Comparison of ENCODE assay signal across 11 cellular contexts in genomic region chr17:77393274-77393600, GRCh38.
DNase-seq lines count a peak whose midpoint lies in the region; ATAC-seq and TF ChIP-seq lines count a peak whose summit lies in the region.
"Had no signal": no experiment of that assay in that cellular context is flagged by ENCODE, and none has a peak within 500 bp of the region (broad histone marks: within the 10 kb centered on the region; RNA-seq: fewer than 3 reads in every experiment).

No MANE protein-coding gene starts in this region.

- H2AFZ ChIP-seq in GM23338, result no peak overlapping the region

- H3K4me1 Mint-ChIP-seq in GM23338, result peaks cover 67% of the 10 kb centered on the region

- no peak for TF ChIP-seq CTCF in GM23338 (conservative IDR thresholded peaks at IDR 0.05; ENCODE audit: low read depth in 2 of 2)
- TF ChIP-seq CTCF in WERI-Rb-1 (IDR thresholded peaks at IDR 0.05; ENCODE audit: low read depth, low read length), result no peak

- peak overlapping the region; percentile 82 for H3K4me2 ChIP-seq in GM23338

- H4K20me1 ChIP-seq in GM23338 (replicated peaks; ENCODE audit: insufficient read depth), result peaks cover 20% of the 10 kb centered on the region

- H3K79me2 ChIP-seq in GM23338 (replicated peaks; ENCODE audit: insufficient read depth), result peaks cover 92% of the 10 kb centered on the region

- H3K27ac ChIP-seq in GM23338 (ENCODE audit: low read depth) (no peak overlapping the region), WERI-Rb-1 (peak overlapping the region; percentile 72), skin epidermis (peak overlapping the region in 16 of 21 experiments; percentile 1 to 88 (median 74))

- peak overlapping the region; percentile 67; the same call in 1 of the 2 replicates for H3K27ac Mint-ChIP-seq in GM23338

- H3K4me3 Mint-ChIP-seq in GM23338, result peak overlapping the region; percentile 58; the same call in 1 of the 3 replicates
- H3K4me3 Mint-ChIP-seq: mesothelial cell of epicardium had no signal

- peaks cover 15% of the 10 kb centered on the region; the same call in 1 of the 2 replicates for H3F3A ChIP-seq in GM23338 (replicated peaks; ENCODE audit: low read depth)

- H3K4me3 ChIP-seq in GM23338 (peak overlapping the region; percentile 49; the same call in 1 of the 2 replicates), WERI-Rb-1 (ENCODE audit: low read depth, low read length) (no peak overlapping the region), iPS-18c (ENCODE audit: insufficient read depth, low read depth, low read length) (0 out of 2 replicates have a peak overlapping the region, but pooled peaks have one; percentile 24), skin epidermis (no peak overlapping the region)

- H3K27me3 ChIP-seq in GM23338 (ENCODE audit: insufficient read depth), result no peaks in the 10 kb centered on the region
- H3K27me3 ChIP-seq in WERI-Rb-1 (ENCODE audit: insufficient read depth, low read depth, severe bottlenecking), result no peaks in the 10 kb centered on the region

- peaks cover 32% of the 10 kb centered on the region for H3K27me3 Mint-ChIP-seq in GM23338 (ENCODE audit: insufficient read depth, low read depth, poor library complexity)

- H3K4me1 ChIP-seq in GM23338 (ENCODE audit: insufficient read depth), result peaks cover 55% of the 10 kb centered on the region

- ATAC-seq in GM23338 (no peak), GM18520 (IDR thresholded peaks at IDR 0.05; ENCODE audit: unreplicated experiment) (no peak)

- no peaks in the 10 kb centered on the region for H3K9me3 ChIP-seq in WERI-Rb-1 (ENCODE audit: severe bottlenecking)
- no peaks in the 10 kb centered on the region for H3K9me3 ChIP-seq in iPS-18c (ENCODE audit: control insufficient read depth, insufficient read depth, low read length)

- no peaks in the 10 kb centered on the region for H3K9me2 ChIP-seq in GM23338 (ENCODE audit: insufficient read depth)

- no peaks in the 10 kb centered on the region; the same call in 2 of the 3 replicates for H3K9me3 Mint-ChIP-seq in GM23338
- H3K9me3 Mint-ChIP-seq: mesothelial cell of epicardium had no signal

- H3K36me3 ChIP-seq in GM23338 (ENCODE audit: insufficient read depth) (no peaks in the 10 kb centered on the region), WERI-Rb-1 (peaks cover 47% of the 10 kb centered on the region)

- no peak for DNase-seq in GM23338 (ENCODE audit: low spot score)
- no peak for DNase-seq in WERI-Rb-1
- no peak for DNase-seq in NK-92 treated with Interleukin-12 subunit alpha and Interleukin-12 subunit beta, amount 100 ng/mL, for 24 hours (lab: John Stamatoyannopoulos, UW)
- no peak for DNase-seq in amniotic stem cell (lab: John Stamatoyannopoulos, UW)
- no peak for DNase-seq in NCI-H345 treated with DMSO at 0.1 percent for 48 hours (lab: John Stamatoyannopoulos, UW; ENCODE audit: unreplicated experiment)
- DNase-seq: activated naive CD4-positive, alpha-beta T cell; NCI-H510A had no signal

- no peaks in the 10 kb centered on the region; the same call in 2 of the 3 replicates for H3K36me3 Mint-ChIP-seq in GM23338 (ENCODE audit: low read depth)
- H3K36me3 Mint-ChIP-seq: mesothelial cell of epicardium had no signal

TF ChIP-seq in GM23338, 12 proteins besides CTCF, POLR2A, EP300 and RAD21 (continues in another document):
- TF ChIP-seq ZNF331 (CRISPR knock-in tag; IDR thresholded peaks at IDR 0.05; ENCODE audit: low read depth), result no peak
- no peak for TF ChIP-seq EZH2phosphoT487 (IDR thresholded peaks at IDR 0.05; ENCODE audit: unreplicated experiment)
- no peak for TF ChIP-seq ZNF462 (CRISPR knock-in tag; IDR thresholded peaks at IDR 0.05)
- no peak for TF ChIP-seq ZNF114 (CRISPR knock-in tag; IDR thresholded peaks at IDR 0.05)
- TF ChIP-seq JUNB (IDR thresholded peaks at IDR 0.05; ENCODE audit: unreplicated experiment), result no peak
- TF ChIP-seq, protein P1, sequence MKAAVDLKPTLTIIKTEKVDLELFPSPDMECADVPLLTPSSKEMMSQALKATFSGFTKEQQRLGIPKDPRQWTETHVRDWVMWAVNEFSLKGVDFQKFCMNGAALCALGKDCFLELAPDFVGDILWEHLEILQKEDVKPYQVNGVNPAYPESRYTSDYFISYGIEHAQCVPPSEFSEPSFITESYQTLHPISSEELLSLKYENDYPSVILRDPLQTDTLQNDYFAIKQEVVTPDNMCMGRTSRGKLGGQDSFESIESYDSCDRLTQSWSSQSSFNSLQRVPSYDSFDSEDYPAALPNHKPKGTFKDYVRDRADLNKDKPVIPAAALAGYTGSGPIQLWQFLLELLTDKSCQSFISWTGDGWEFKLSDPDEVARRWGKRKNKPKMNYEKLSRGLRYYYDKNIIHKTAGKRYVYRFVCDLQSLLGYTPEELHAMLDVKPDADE (IDR thresholded peaks at IDR 0.05), result no peak
- no peak for TF ChIP-seq NANOG (IDR thresholded peaks at IDR 0.05; ENCODE audit: borderline replicate concordance)
- no peak for TF ChIP-seq CREB1 (CRISPR knock-in tag; IDR thresholded peaks at IDR 0.05; ENCODE audit: low read depth)

Comparison
In these comparisons a context has a peak if more than half of its experiments do, and no peak if none do; other contexts are left out.
1. H3K4me3 ChIP-seq: peak in GM23338 (single experiment) and iPS-18c (single experiment); none in WERI-Rb-1 (single experiment) and skin epidermis (0 of 7).